1 cellular context compared by ENCODE assay signal in the genomic region with DNA sequence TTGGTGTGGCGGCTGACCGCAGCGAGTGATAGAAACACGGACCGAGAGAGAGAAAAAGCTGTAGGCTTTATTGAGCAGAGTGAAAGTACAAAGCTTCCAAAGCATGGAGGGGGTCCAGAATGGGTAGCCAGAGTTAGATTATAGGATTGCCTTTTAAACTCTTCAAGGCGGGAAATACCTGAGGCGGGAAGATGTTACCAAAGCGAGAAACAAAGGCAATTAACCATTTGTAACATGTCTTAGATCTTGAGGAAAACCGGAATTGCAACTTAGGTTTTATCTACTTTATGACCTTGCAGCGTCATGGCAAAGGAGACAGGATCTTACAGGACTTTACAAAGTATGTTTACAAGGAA.
TF ChIP-seq lines count a peak whose summit lies in the region.

No MANE protein-coding gene starts in this region.

TF ChIP-seq in H1, 55 proteins besides CTCF, POLR2A, EP300 and RAD21:
- TF ChIP-seq, protein P1, sequence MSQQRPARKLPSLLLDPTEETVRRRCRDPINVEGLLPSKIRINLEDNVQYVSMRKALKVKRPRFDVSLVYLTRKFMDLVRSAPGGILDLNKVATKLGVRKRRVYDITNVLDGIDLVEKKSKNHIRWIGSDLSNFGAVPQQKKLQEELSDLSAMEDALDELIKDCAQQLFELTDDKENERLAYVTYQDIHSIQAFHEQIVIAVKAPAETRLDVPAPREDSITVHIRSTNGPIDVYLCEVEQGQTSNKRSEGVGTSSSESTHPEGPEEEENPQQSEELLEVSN (IDR thresholded peaks at IDR 0.05), result peak; percentile 10; the same call in 1 of the 2 replicates
